16 cellular contexts compared by ENCODE assay signal in the genomic region with DNA sequence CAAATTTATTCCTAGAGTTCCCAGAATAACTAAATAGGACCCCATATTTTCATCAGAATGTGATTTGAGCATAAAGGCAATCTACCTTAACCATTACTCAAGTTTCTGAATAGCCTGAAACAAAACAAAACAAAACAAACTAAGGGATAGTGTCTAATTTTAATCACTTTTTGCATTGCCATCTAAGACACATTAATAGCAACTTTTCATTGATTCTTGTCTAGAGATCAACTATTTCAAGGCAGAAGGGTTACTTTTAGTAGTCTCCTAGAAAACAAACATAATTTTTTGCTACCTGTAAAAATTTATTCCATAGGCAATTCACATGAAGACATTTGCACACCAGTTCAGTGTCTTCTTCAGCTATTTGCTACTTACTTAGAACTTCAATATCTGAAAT.
"Had no signal": no experiment of that assay in that cellular context is flagged by ENCODE, and none has a peak within 500 bp of the region (broad histone marks: within the 10 kb centered on the region; RNA-seq: fewer than 3 reads in every experiment).

No MANE protein-coding gene starts in this region.

- ATAC-seq: gastroesophageal sphincter; natural killer cell treated with Interleukin-12 subunit alpha and Interleukin-12 subunit beta and Interleukin-15 and Interleukin-18, amount 100 ng/mL, for 72 hours; stimulated activated effector memory CD8-positive, alpha-beta T cell treated with anti-CD3 and anti-CD28 coated beads, Interleukin-12 subunit alpha, Interleukin-12 subunit beta, amount 100 ng/mL, for 72 hours; upper lobe of right lung had no signal

- H3K9me3 ChIP-seq: esophagus squamous epithelium, gastroesophageal sphincter, prostate gland, tibial nerve, upper lobe of right lung, vagina had no signal

- H3K9ac ChIP-seq: neural progenitor cell, parathyroid adenoma had no signal

- H3K4me1 ChIP-seq: esophagus squamous epithelium, gastroesophageal sphincter, neural progenitor cell, parathyroid adenoma, prostate gland, tibial nerve, upper lobe of right lung, vagina had no signal

- H3K4me2 ChIP-seq: neural progenitor cell, smooth muscle cell had no signal

- H3K79me2 ChIP-seq: parathyroid adenoma had no signal

- H3K27ac ChIP-seq: esophagus squamous epithelium, gastroesophageal sphincter, neural progenitor cell, parathyroid adenoma, prostate gland, tibial nerve, upper lobe of right lung, vagina had no signal

- H2AFZ ChIP-seq: neural progenitor cell, parathyroid adenoma had no signal

- H3K4me3 ChIP-seq: esophagus squamous epithelium, gastroesophageal sphincter, neural progenitor cell, prostate gland, smooth muscle cell, tibial nerve, upper lobe of right lung, vagina had no signal

- DNase-seq: esophagus squamous epithelium; glutamatergic neuron; islet precursor cell; nucleus accumbens; stimulated activated CD4-positive, alpha-beta T cell treated with anti-CD3 and anti-CD28 coated beads, Interleukin-4, amount 100 ng/mL, for 1 hour; stimulated activated CD8-positive, alpha-beta memory T cell treated with anti-CD3 and anti-CD28 coated beads, Interleukin-4, amount 100 ng/mL, for 48 hours; upper lobe of right lung had no signal

- H3K27me3 ChIP-seq: vagina had no signal

- H3K36me3 ChIP-seq: esophagus squamous epithelium, gastroesophageal sphincter, neural progenitor cell, prostate gland, tibial nerve, upper lobe of right lung, vagina had no signal
